25 cellular contexts compared by ENCODE assay signal in the genomic region with DNA sequence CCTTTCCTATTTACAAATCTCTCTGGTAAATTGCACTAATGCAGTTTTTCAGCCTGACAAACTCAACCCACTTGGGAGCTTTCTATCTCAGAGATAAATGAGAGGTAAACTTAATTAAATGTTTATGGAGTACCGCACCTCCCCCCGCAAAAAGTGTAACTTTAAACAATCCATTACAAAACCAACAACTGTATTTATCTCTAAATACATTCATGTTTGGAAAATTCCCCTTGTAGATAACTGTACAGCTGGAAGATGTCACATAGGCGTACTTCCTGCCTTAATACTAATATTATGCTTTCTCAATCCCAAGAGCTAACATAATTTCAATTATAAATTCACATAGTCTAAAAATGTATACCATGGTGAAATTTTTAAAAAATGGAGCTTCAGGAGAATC.
"Had no signal": no experiment of that assay in that cellular context is flagged by ENCODE, and none has a peak within 500 bp of the region (broad histone marks: within the 10 kb centered on the region; RNA-seq: fewer than 3 reads in every experiment).

No MANE protein-coding gene starts in this region.

- H3K27ac Mint-ChIP-seq: dendritic cell treated with granulocyte-macrophage colony-stimulating factor and Interleukin-4, amounts not matched to agents 40 ng/mL and 50 ng/mL, for 4 days; endodermal cell; naive thymus-derived CD8-positive, alpha-beta T cell; progenitor cell of endocrine pancreas had no signal

- H3K36me3 ChIP-seq: gastrocnemius medialis, left lung, pancreas, right lobe of liver, suprapubic skin, transverse colon, upper lobe of right lung had no signal

- H3K27me3 ChIP-seq: gastrocnemius medialis, left lung, pancreas, right lobe of liver, suprapubic skin, transverse colon, upper lobe of right lung had no signal

- H3K4me3 ChIP-seq: gastrocnemius medialis, left lung, pancreas, right lobe of liver, suprapubic skin, transverse colon, upper lobe of right lung had no signal

- H3K9me3 ChIP-seq: gastrocnemius medialis, pancreas, right lobe of liver, suprapubic skin, transverse colon, upper lobe of right lung had no signal

- H3K36me3 Mint-ChIP-seq: naive thymus-derived CD8-positive, alpha-beta T cell had no signal

- H3K9me3 Mint-ChIP-seq: dendritic cell treated with granulocyte-macrophage colony-stimulating factor and Interleukin-4, amounts not matched to agents 40 ng/mL and 50 ng/mL, for 4 days; naive thymus-derived CD8-positive, alpha-beta T cell; stimulated activated naive CD8-positive, alpha-beta T cell treated with anti-CD3 and anti-CD28 coated beads, Interleukin-15, amount 100 ng/mL, for 72 hours had no signal

- ATAC-seq: esophagus mucosa; gastrocnemius medialis; left lung; naive thymus-derived CD8-positive, alpha-beta T cell; right lobe of liver; stimulated activated naive CD8-positive, alpha-beta T cell treated with anti-CD3 and anti-CD28 coated beads, Interleukin-15, amount 100 ng/mL, for 72 hours; upper lobe of right lung had no signal

- H3K27ac ChIP-seq: epithelial cell of prostate, gastrocnemius medialis, left lung, pancreas, suprapubic skin, transverse colon, upper lobe of right lung had no signal

- H3K27me3 Mint-ChIP-seq: dendritic cell treated with granulocyte-macrophage colony-stimulating factor and Interleukin-4, amounts not matched to agents 40 ng/mL and 50 ng/mL, for 4 days; stimulated activated naive CD8-positive, alpha-beta T cell treated with anti-CD3 and anti-CD28 coated beads, Interleukin-15, amount 100 ng/mL, for 72 hours had no signal

- DNase-seq: effector CD8-positive, alpha-beta T cell; endodermal cell; gastrocnemius medialis; head of caudate nucleus; kidney; left lung; mesendoderm; naive thymus-derived CD8-positive, alpha-beta T cell; occipital lobe; pancreas; right lobe of liver; small intestine; stimulated activated CD4-positive, alpha-beta T cell treated with anti-CD3 and anti-CD28 coated beads, Interleukin-12 subunit alpha, Interleukin-12 subunit beta, amount 100 ng/mL, for 4 hours; stimulated activated CD4-positive, alpha-beta T cell treated with anti-CD3 and anti-CD28 coated beads, Interleukin-1b, Interleukin-23, amount 100 ng/mL, for 48 hours; stimulated activated CD4-positive, alpha-beta T cell treated with anti-CD3 and anti-CD28 coated beads, Interleukin-4, amount 100 ng/mL, for 1 hour; stimulated activated CD8-positive, alpha-beta memory T cell treated with anti-CD3 and anti-CD28 coated beads, Interleukin-4, amount 100 ng/mL, for 48 hours; stimulated activated naive CD4-positive, alpha-beta T cell; stimulated activated naive CD8-positive, alpha-beta T cell treated with anti-CD3 and anti-CD28 coated beads, Interleukin-15, amount 100 ng/mL, for 72 hours; transverse colon; upper lobe of right lung had no signal

- H3K4me1 ChIP-seq: gastrocnemius medialis, left lung, pancreas, right lobe of liver, transverse colon, upper lobe of right lung had no signal

- H3K4me3 Mint-ChIP-seq: dendritic cell treated with granulocyte-macrophage colony-stimulating factor and Interleukin-4, amounts not matched to agents 40 ng/mL and 50 ng/mL, for 4 days; endodermal cell; naive thymus-derived CD8-positive, alpha-beta T cell; stimulated activated naive CD8-positive, alpha-beta T cell treated with anti-CD3 and anti-CD28 coated beads, Interleukin-15, amount 100 ng/mL, for 72 hours had no signal

- H3K4me1 Mint-ChIP-seq: naive thymus-derived CD8-positive, alpha-beta T cell; stimulated activated naive CD8-positive, alpha-beta T cell treated with anti-CD3 and anti-CD28 coated beads, Interleukin-15, amount 100 ng/mL, for 72 hours had no signal
